ENCODE assay signal across 15 cellular contexts in the genomic region with DNA sequence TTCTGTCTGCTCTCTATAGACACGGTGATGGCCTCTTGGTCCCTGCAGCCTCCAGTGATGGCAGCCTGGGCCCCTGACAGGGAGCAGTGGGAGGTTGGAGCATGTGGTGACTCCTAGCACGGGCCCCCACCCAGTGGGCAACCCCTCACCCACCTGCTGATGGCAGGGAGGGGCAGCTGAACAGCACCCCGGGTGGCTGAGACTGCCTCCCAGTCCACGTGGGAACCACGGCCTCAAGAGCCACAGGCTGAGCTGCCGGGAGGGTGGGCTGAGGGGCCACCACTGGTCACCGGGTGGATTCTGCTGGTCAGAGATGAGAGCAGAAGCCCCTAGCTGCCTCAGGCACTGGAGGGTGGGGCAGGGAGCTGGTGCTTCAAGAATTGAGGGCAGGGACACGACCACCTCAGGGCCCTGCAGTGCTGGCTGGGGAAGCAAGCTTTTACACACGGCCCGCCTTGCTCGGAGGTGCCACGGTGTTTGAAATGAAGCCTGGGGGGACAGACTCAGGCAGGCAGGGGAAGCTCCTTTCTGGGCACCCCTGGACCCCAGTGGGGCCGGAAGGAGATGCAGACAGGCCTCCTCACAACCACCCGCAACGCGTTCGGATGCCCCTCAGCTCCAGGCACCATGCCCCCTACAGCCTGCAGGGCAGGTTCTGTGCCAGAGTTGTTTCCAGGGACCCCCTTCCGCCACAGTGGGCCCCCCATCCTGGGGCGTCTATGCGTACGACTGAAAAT. TPM values are rescaled to one million over a fixed set of nuclear protein-coding genes. Genes with fewer than 3 reads are reported as not detected.
DNase-seq lines count a peak whose midpoint lies in the region; ATAC-seq, FAIRE-seq and TF ChIP-seq lines count a peak whose summit lies in the region.
"Had no signal": no experiment of that assay in that cellular context is flagged by ENCODE, and none has a peak within 500 bp of the region (broad histone marks: within the 10 kb centered on the region; RNA-seq: fewer than 3 reads in every experiment).

No MANE protein-coding gene starts in this region.

- H3K36me3 ChIP-seq in spleen = peaks cover 0 to 75% (median 53%) of the 10 kb centered on the region in 6 donors

- FAIRE-seq in GM19239 (lab: Jason Lieb, UNC) = no peak
- FAIRE-seq: astrocyte, HTR-8/SVneo had no signal

- peaks cover 8% of the 10 kb centered on the region for H3K27me3 Mint-ChIP-seq in activated naive CD4-positive, alpha-beta T cell treated with anti-CD3 and anti-CD28 coated beads, Interleukin-2, amount 10 ng/mL, durations not matched to agents 7 days and 5 days
- H3K27me3 Mint-ChIP-seq in glutamatergic neuron (ENCODE audit: unreplicated experiment) = peaks cover 4% of the 10 kb centered on the region
- H3K27me3 Mint-ChIP-seq: dendritic cell treated with granulocyte-macrophage colony-stimulating factor and Interleukin-4, amounts not matched to agents 40 ng/mL and 50 ng/mL, for 4 days had no signal

- ATAC-seq in HG03280 (IDR thresholded peaks at IDR 0.05; ENCODE audit: unreplicated experiment) = no peak
- ATAC-seq: activated T-cell treated with anti-CD3 and anti-CD28 coated beads, Interleukin-2, amount 50 U/mL, for 4 hours had no signal

- TF ChIP-seq CTCF in glutamatergic neuron (IDR thresholded peaks at IDR 0.05; ENCODE audit: partially characterized antibody, unreplicated experiment) = no peak
- no peak for TF ChIP-seq CTCF in spleen (IDR thresholded peaks at IDR 0.05 in 8 of 11, conservative IDR thresholded peaks at IDR 0.05 in 3 of 11)

- no peak overlapping the region for H3K4me3 Mint-ChIP-seq in activated naive CD4-positive, alpha-beta T cell treated with anti-CD3 and anti-CD28 coated beads, Interleukin-2, amount 10 ng/mL, durations not matched to agents 7 days and 5 days
- no peak overlapping the region for H3K4me3 Mint-ChIP-seq in glutamatergic neuron (ENCODE audit: unreplicated experiment)
- H3K4me3 Mint-ChIP-seq: activated T-cell treated with anti-CD3 and anti-CD28 coated beads, Interleukin-2, amount 50 U/mL, for 4 hours; dendritic cell treated with granulocyte-macrophage colony-stimulating factor and Interleukin-4, amounts not matched to agents 40 ng/mL and 50 ng/mL, for 4 days had no signal

- peaks cover 22 to 96% (median 63%) of the 10 kb centered on the region in 6 donors for H3K4me1 ChIP-seq in spleen

- TF ChIP-seq POLR2A in spleen (IDR thresholded peaks at IDR 0.05) = no peak

- DNase-seq in activated naive CD4-positive, alpha-beta T cell treated with anti-CD3 and anti-CD28 coated beads, Interleukin-2, amount 10 ng/mL, durations not matched to agents 7 days and 5 days = peak; percentile 18
- DNase-seq in activated naive CD4-positive, alpha-beta T cell (lab: John Stamatoyannopoulos, UW) = no peak
- peak; percentile 6 for DNase-seq in GM19239 (ENCODE audit: insufficient read length, low spot score)
- DNase-seq in glutamatergic neuron = peak; percentile 26
- peak; percentile 72 for DNase-seq in spleen
- no peak for DNase-seq in NCI-H1417 treated with DMSO at 0.1 percent for 48 hours (lab: John Stamatoyannopoulos, UW)
- no peak for DNase-seq in COLO829 (ENCODE audit: low spot score)
- DNase-seq: activated T-cell treated with anti-CD3 and anti-CD28 coated beads, Interleukin-2, amount 50 U/mL, for 4 hours; DMS53 had no signal

- no peak overlapping the region for H3K27ac Mint-ChIP-seq in activated naive CD4-positive, alpha-beta T cell treated with anti-CD3 and anti-CD28 coated beads, Interleukin-2, amount 10 ng/mL, durations not matched to agents 7 days and 5 days
- no peak overlapping the region for H3K27ac Mint-ChIP-seq in glutamatergic neuron (ENCODE audit: unreplicated experiment)
- H3K27ac Mint-ChIP-seq: dendritic cell treated with granulocyte-macrophage colony-stimulating factor and Interleukin-4, amounts not matched to agents 40 ng/mL and 50 ng/mL, for 4 days had no signal

- no peak overlapping the region for H3K4me3 ChIP-seq in spleen
- H3K4me3 ChIP-seq: thoracic aorta had no signal

- no peaks in the 10 kb centered on the region for H3K27me3 ChIP-seq in spleen (replicated peaks in 1 of 7)
- H3K27me3 ChIP-seq: neutrophil had no signal

- H3K9me3 ChIP-seq in spleen = no peaks in the 10 kb centered on the region
- H3K9me3 ChIP-seq: neutrophil, thoracic aorta had no signal

- CTCF ChIA-PET in activated naive CD4-positive, alpha-beta T cell treated with anti-CD3 and anti-CD28 coated beads, Interleukin-2, amount 10 ng/mL, durations not matched to agents 7 days and 5 days (lab: Charles Lee) = interaction anchor here (0.8 kb wide), 1 partner anchor 9 kb away, joined by 3 read pairs; no protein-coding TSS in a partner anchor

- no peaks in the 10 kb centered on the region for H3K9me3 Mint-ChIP-seq in activated naive CD4-positive, alpha-beta T cell treated with anti-CD3 and anti-CD28 coated beads, Interleukin-2, amount 10 ng/mL, durations not matched to agents 7 days and 5 days
- H3K9me3 Mint-ChIP-seq in glutamatergic neuron (ENCODE audit: unreplicated experiment) = peaks cover 13% of the 10 kb centered on the region
- H3K9me3 Mint-ChIP-seq: activated T-cell treated with anti-CD3 and anti-CD28 coated beads, Interleukin-2, amount 50 U/mL, for 4 hours; dendritic cell treated with granulocyte-macrophage colony-stimulating factor and Interleukin-4, amounts not matched to agents 40 ng/mL and 50 ng/mL, for 4 days had no signal

- peak overlapping the region; percentile 62 to 90 (median 76) for H3K27ac ChIP-seq in spleen
- H3K27ac ChIP-seq: neutrophil, thoracic aorta had no signal

- WGBS in spleen, 5 donors = 61 to 83% (median 80%) methylated on average over 13 to 21 of the region's 21 CpGs

- peaks cover 2% of the 10 kb centered on the region for H3K36me3 Mint-ChIP-seq in activated naive CD4-positive, alpha-beta T cell treated with anti-CD3 and anti-CD28 coated beads, Interleukin-2, amount 10 ng/mL, durations not matched to agents 7 days and 5 days
- no peaks in the 10 kb centered on the region for H3K36me3 Mint-ChIP-seq in glutamatergic neuron (ENCODE audit: unreplicated experiment)

- intact Hi-C loops in spleen (cut with DNase I; ENCODE audit: low total_unique reads) = no loop called here

- H3K4me1 Mint-ChIP-seq in activated naive CD4-positive, alpha-beta T cell treated with anti-CD3 and anti-CD28 coated beads, Interleukin-2, amount 10 ng/mL, durations not matched to agents 7 days and 5 days = peaks cover 18% of the 10 kb centered on the region
- peaks cover 5% of the 10 kb centered on the region for H3K4me1 Mint-ChIP-seq in glutamatergic neuron (ENCODE audit: low read depth, unreplicated experiment)

RNA-seq across cellular contexts. Expression of a gene that starts 6.3 kb away (rescaled TPM):
- total RNA-seq in glutamatergic neuron (ENCODE audit: unreplicated experiment) (15.6 TPM), spleen (10 to 100 TPM; 16.2 to 22.4 (median 19.2) TPM)
- polyA plus RNA-seq in spleen = 10 to 100 TPM; 10.3 to 15.0 (median 13.0) TPM

RNA-seq across cellular contexts. Expression of a gene that starts 6.3 kb away (rescaled TPM):
- 6.8 TPM for total RNA-seq in glutamatergic neuron (ENCODE audit: unreplicated experiment)
- 1 to 10 TPM; 1.9 to 3.5 (median 2.9) TPM for total RNA-seq in spleen
- 1 to 10 TPM; 1.2 to 1.5 (median 1.5) TPM for polyA plus RNA-seq in spleen

RNA-seq across cellular contexts. Expression of a gene that starts 13.7 kb away (rescaled TPM):
- total RNA-seq in glutamatergic neuron (ENCODE audit: unreplicated experiment) (143 TPM), spleen (100 to 1,000 TPM in 5 of 7 donors, 10 to 100 TPM in 2; 51.8 to 128 (median 112) TPM)
- polyA plus RNA-seq in spleen = 100 to 1,000 TPM in 1 of 3 donors, 10 to 100 TPM in 2; 36.0 to 103 (median 38.4) TPM

Comparison
In these comparisons a context has a peak if more than half of its experiments do, and no peak if none do; other contexts are left out.
1. DNase-seq: peak in activated naive CD4-positive, alpha-beta T cell treated with anti-CD3 and anti-CD28 coated beads, Interleukin-2, amount 10 ng/mL, durations not matched to agents 7 days and 5 days (single experiment), GM19239 (single experiment), glutamatergic neuron (single experiment) and spleen (single experiment); none in activated naive CD4-positive, alpha-beta T cell (0 of 4), NCI-H1417 treated with DMSO at 0.1 percent for 48 hours (single experiment) and COLO829 (single experiment).